ENCODE assay signal across 8 cellular contexts in genomic region chr2:63544017-63544627, GRCh38. TPM values are rescaled to one million over a fixed set of nuclear protein-coding genes. Genes with fewer than 3 reads are reported as not detected.
DNase-seq lines count a peak whose midpoint lies in the region; ATAC-seq and TF ChIP-seq lines count a peak whose summit lies in the region.

No MANE protein-coding gene starts in this region.

- TF ChIP-seq CTCF in left ventricle myocardium inferior (IDR thresholded peaks at IDR 0.05; ENCODE audit: borderline replicate concordance) (peak; percentile 61), epithelial cell of proximal tubule (conservative IDR thresholded peaks at IDR 0.05; ENCODE audit: low read depth, low read length) (peak; percentile 64)

- H3K4me1 ChIP-seq in left ventricle myocardium inferior = peaks cover 9% of the 10 kb centered on the region

- H3K27me3 ChIP-seq in left ventricle myocardium inferior (ENCODE audit: low read depth) = no peaks in the 10 kb centered on the region

- no peaks in the 10 kb centered on the region for H3K36me3 ChIP-seq in left ventricle myocardium inferior

- peak overlapping the region; percentile 3 for H3K27ac ChIP-seq in left ventricle myocardium inferior (replicated peaks)

- intact Hi-C loops in left ventricle myocardium inferior (cut with micrococcal nuclease) (no loop called here), cardiac septum (cut with DNase I) (no loop called here), sciatic nerve (cut with DNase I) (no loop called here)

- H3K4me3 ChIP-seq in left ventricle myocardium inferior (no peak overlapping the region), epithelial cell of proximal tubule (ENCODE audit: low read depth, low read length) (no peak overlapping the region)

- H3K9me3 ChIP-seq in left ventricle myocardium inferior (replicated peaks) = peaks cover 11% of the 10 kb centered on the region

- DNase-seq in left ventricle myocardium inferior (no peak), cardiac septum (ENCODE audit: low spot score) (no peak), NCI-H82 treated with DMSO at 0.1 percent for 48 hours (lab: John Stamatoyannopoulos, UW; ENCODE audit: unreplicated experiment) (peak; percentile 9), epithelial cell of proximal tubule (ENCODE audit: low read depth) (no peak), sciatic nerve (ENCODE audit: low spot score) (no peak), ecto neural progenitor cell (ENCODE audit: low spot score) (no peak)
- DNase-seq in activated T-cell treated with anti-CD3 and anti-CD28 coated beads, Interleukin-2, amount 50 U/mL, for 48 hours = no peak

- ATAC-seq in GM21786 (IDR thresholded peaks at IDR 0.05; ENCODE audit: unreplicated experiment) (no peak), sciatic nerve (no peak)

RNA-seq across cellular contexts. Expression of gene WDPCP, which starts 44.2 kb away (rescaled TPM):
- total RNA-seq in left ventricle myocardium inferior (18.8 TPM), cardiac septum (27.3 TPM), epithelial cell of proximal tubule (1.6 and 2.6 TPM in 2 replicates), sciatic nerve (16.6 TPM)

RNA-seq across cellular contexts. Expression of gene MDH1, which starts 44.6 kb away (rescaled TPM):
- total RNA-seq in left ventricle myocardium inferior (1,481 TPM), cardiac septum (1,107 TPM), epithelial cell of proximal tubule (209 and 227 TPM in 2 replicates), sciatic nerve (81.0 TPM)
